In genomic region chr1:94422115-94422820, GRCh38 we compare ENCODE assay signal across 2 cellular contexts.
TF ChIP-seq lines count a peak whose summit lies in the region.

No MANE protein-coding gene starts in this region.

TF ChIP-seq in HEK293, 187 proteins besides CTCF, POLR2A, EP300 and RAD21 (continued from another document):
- 0 out of 2 replicates have a peak, but pooled peaks have one; percentile 19 for TF ChIP-seq ZBTB17 (tag by site-specific recombination; IDR thresholded peaks at IDR 0.05)
- TF ChIP-seq, protein P1, sequence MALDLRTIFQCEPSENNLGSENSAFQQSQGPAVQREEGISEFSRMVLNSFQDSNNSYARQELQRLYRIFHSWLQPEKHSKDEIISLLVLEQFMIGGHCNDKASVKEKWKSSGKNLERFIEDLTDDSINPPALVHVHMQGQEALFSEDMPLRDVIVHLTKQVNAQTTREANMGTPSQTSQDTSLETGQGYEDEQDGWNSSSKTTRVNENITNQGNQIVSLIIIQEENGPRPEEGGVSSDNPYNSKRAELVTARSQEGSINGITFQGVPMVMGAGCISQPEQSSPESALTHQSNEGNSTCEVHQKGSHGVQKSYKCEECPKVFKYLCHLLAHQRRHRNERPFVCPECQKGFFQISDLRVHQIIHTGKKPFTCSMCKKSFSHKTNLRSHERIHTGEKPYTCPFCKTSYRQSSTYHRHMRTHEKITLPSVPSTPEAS (tag by site-specific recombination; IDR thresholded peaks at IDR 0.05): no peak
- TF ChIP-seq PRDM10 (tag by site-specific recombination; IDR thresholded peaks at IDR 0.05): peak; percentile 96
- TF ChIP-seq ZNF600 (tag by site-specific recombination; IDR thresholded peaks at IDR 0.05): peak; percentile 61; the same call in 1 of the 2 replicates
- TF ChIP-seq ZFP3 (tag by site-specific recombination; IDR thresholded peaks at IDR 0.05; ENCODE audit: low read depth): no peak
- peak; percentile 73 for TF ChIP-seq SCRT2 (tag by site-specific recombination; IDR thresholded peaks at IDR 0.05)
- peak; percentile 42; the same call in 1 of the 2 replicates for TF ChIP-seq ZNF335 (tag by site-specific recombination; conservative IDR thresholded peaks at IDR 0.05)

TF ChIP-seq in neural cell, 6 proteins besides CTCF, POLR2A, EP300 and RAD21 (continued from another document):
- TF ChIP-seq POLR2AphosphoS5 (IDR thresholded peaks at IDR 0.05): no peak
